17 cellular contexts compared by ENCODE assay signal in genomic region chr3:190531406-190531805, GRCh38. TPM values are rescaled to one million over a fixed set of nuclear protein-coding genes. Genes with fewer than 3 reads are reported as not detected.
A peak's percentile ranks its signal among the peaks of the same experiment; 100 is the strongest.
DNase-seq lines count a peak whose midpoint lies in the region; ATAC-seq and TF ChIP-seq lines count a peak whose summit lies in the region.
"Had no signal": no experiment of that assay in that cellular context is flagged by ENCODE, and none has a peak within 500 bp of the region (broad histone marks: within the 10 kb centered on the region; RNA-seq: fewer than 3 reads in every experiment).

No MANE protein-coding gene starts in this region.

- CTCF ChIA-PET in IMR-90 (lab: Yijun Ruan, JAX) (interaction anchor here (1.2 kb wide), 1 partner anchor 15 kb away, joined by 4 read pairs; no protein-coding TSS in a partner anchor), mammary epithelial cell (lab: Charles Lee; ENCODE audit: low non-redundant PET) (no interaction called here)
- CTCF ChIA-PET in activated CD8-positive, alpha-beta T cell treated with anti-CD3 and anti-CD28 coated beads, Interleukin-2, amount 10 ng/mL, durations not matched to agents 7 days and 5 days (lab: Charles Lee): no interaction called here
- CTCF ChIA-PET in activated CD4-positive, alpha-beta T cell treated with anti-CD3 and anti-CD28 coated beads, Interleukin-2, amount 10 ng/mL, durations not matched to agents 7 days and 5 days (lab: Charles Lee): interaction anchor here (0.9 to 1.2 kb wide), 2 partner anchors 16 to 34 kb away, joined by 3 read pairs; no protein-coding TSS in a partner anchor

- ATAC-seq in IMR-90 (ENCODE audit: low read depth): no peak
- no peak for ATAC-seq in activated CD8-positive, alpha-beta T cell treated with anti-CD3 and anti-CD28 coated beads, Interleukin-2, amount 10 ng/mL, durations not matched to agents 7 days and 5 days

- DNase-seq in IMR-90 (peak; percentile 32), mammary epithelial cell (peak; percentile 73), fibroblast of pulmonary artery (ENCODE audit: low read depth) (peak; percentile 26), mesothelial cell of epicardium (ENCODE audit: low spot score in 2 of 2, unreplicated experiment in 2 of 2) (no peak), mesenteric fat pad (ENCODE audit: low spot score) (no peak)
- DNase-seq in activated CD8-positive, alpha-beta T cell treated with anti-CD3 and anti-CD28 coated beads, Interleukin-2, amount 10 ng/mL, durations not matched to agents 7 days and 5 days: no peak
- DNase-seq in activated CD4-positive, alpha-beta T cell treated with anti-CD3 and anti-CD28 coated beads, Interleukin-2, amount 10 ng/mL, durations not matched to agents 7 days and 5 days: no peak
- DNase-seq: BE2C, EL, GF-D8, NCI-H1417, NCI-H1694 treated with DMSO at 0.1 percent for 48 hours, NCI-H446 treated with DMSO at 0.1 percent for 48 hours, NCI-H526 treated with DMSO at 0.1 percent for 48 hours, OCI-M1, SHP77 had no signal

- H3K27ac Mint-ChIP-seq in mesothelial cell of epicardium: peak overlapping the region; percentile 52
- no peak overlapping the region for H3K27ac Mint-ChIP-seq in activated CD8-positive, alpha-beta T cell treated with anti-CD3 and anti-CD28 coated beads, Interleukin-2, amount 10 ng/mL, durations not matched to agents 7 days and 5 days
- no peak overlapping the region for H3K27ac Mint-ChIP-seq in activated CD4-positive, alpha-beta T cell treated with anti-CD3 and anti-CD28 coated beads, Interleukin-2, amount 10 ng/mL, durations not matched to agents 7 days and 5 days
- H3K27ac Mint-ChIP-seq: IgD-negative memory B cell had no signal

- no peak overlapping the region for H2BK120ac ChIP-seq in IMR-90 (ENCODE audit: low read depth, low read length)

- H3K27me3 ChIP-seq in IMR-90 (ENCODE audit: control insufficient read depth, insufficient read depth, low read length) (no peaks in the 10 kb centered on the region), mammary epithelial cell (ENCODE audit: insufficient read depth, low read length) (no peaks in the 10 kb centered on the region)
- H3K27me3 ChIP-seq: BE2C had no signal

- H3K9me3 Mint-ChIP-seq in mesothelial cell of epicardium: no peaks in the 10 kb centered on the region
- H3K9me3 Mint-ChIP-seq in activated CD8-positive, alpha-beta T cell treated with anti-CD3 and anti-CD28 coated beads, Interleukin-2, amount 10 ng/mL, durations not matched to agents 7 days and 5 days (ENCODE audit: insufficient read depth): peaks cover 2% of the 10 kb centered on the region
- no peaks in the 10 kb centered on the region for H3K9me3 Mint-ChIP-seq in activated CD4-positive, alpha-beta T cell treated with anti-CD3 and anti-CD28 coated beads, Interleukin-2, amount 10 ng/mL, durations not matched to agents 7 days and 5 days
- H3K9me3 Mint-ChIP-seq: IgD-negative memory B cell had no signal

- BruUV-seq in IMR-90 (replicated peaks; lab: Mats Ljungman, UMichigan): no TSS peak
- no TSS peak for BruUV-seq in mammary epithelial cell (replicated peaks; lab: Mats Ljungman, UMichigan)

- no peak overlapping the region for H2BK5ac ChIP-seq in IMR-90 (ENCODE audit: low read depth, low read length, poor library complexity, severe bottlenecking)

- in situ Hi-C loops in IMR-90 (cut with MboI; ENCODE audit: low sequenced_read_pairs) (no loop called here), mammary epithelial cell (cut with MboI; ENCODE audit: low sequenced_read_pairs in 2 of 2) (no loop called here)

- H2BK20ac ChIP-seq in IMR-90 (ENCODE audit: low read depth, low read length): no peak overlapping the region

- H3K79me1 ChIP-seq in IMR-90 (ENCODE audit: low read depth in 1 of 2, low read length in 2 of 2): peaks cover 23 to 39% of the 10 kb centered on the region in 2 experiments

- no peak overlapping the region for H3K14ac ChIP-seq in IMR-90 (replicated peaks; ENCODE audit: low read depth, low read length)

- no peak overlapping the region for H3K56ac ChIP-seq in IMR-90 (ENCODE audit: extremely low read depth, insufficient read depth, low read length)

- no peaks in the 10 kb centered on the region for H3K27me3 Mint-ChIP-seq in mesothelial cell of epicardium (ENCODE audit: low read depth)
- H3K27me3 Mint-ChIP-seq in activated CD8-positive, alpha-beta T cell treated with anti-CD3 and anti-CD28 coated beads, Interleukin-2, amount 10 ng/mL, durations not matched to agents 7 days and 5 days (ENCODE audit: low read depth): no peaks in the 10 kb centered on the region
- no peaks in the 10 kb centered on the region for H3K27me3 Mint-ChIP-seq in activated CD4-positive, alpha-beta T cell treated with anti-CD3 and anti-CD28 coated beads, Interleukin-2, amount 10 ng/mL, durations not matched to agents 7 days and 5 days
- H3K27me3 Mint-ChIP-seq: IgD-negative memory B cell had no signal

- no peaks in the 10 kb centered on the region for H3K36me3 Mint-ChIP-seq in mesothelial cell of epicardium
- peaks cover 17% of the 10 kb centered on the region for H3K36me3 Mint-ChIP-seq in activated CD8-positive, alpha-beta T cell treated with anti-CD3 and anti-CD28 coated beads, Interleukin-2, amount 10 ng/mL, durations not matched to agents 7 days and 5 days (ENCODE audit: low read depth)
- H3K36me3 Mint-ChIP-seq in activated CD4-positive, alpha-beta T cell treated with anti-CD3 and anti-CD28 coated beads, Interleukin-2, amount 10 ng/mL, durations not matched to agents 7 days and 5 days (ENCODE audit: low read depth): peaks cover 9% of the 10 kb centered on the region

- H3K9me3 ChIP-seq in IMR-90 (ENCODE audit: control insufficient read depth, insufficient read depth, low read length) (no peaks in the 10 kb centered on the region), mammary epithelial cell (replicated peaks; ENCODE audit: insufficient read depth, low read length) (no peaks in the 10 kb centered on the region)
- H3K9me3 ChIP-seq: BE2C had no signal

- peaks cover 56% of the 10 kb centered on the region for H3K4me1 Mint-ChIP-seq in mesothelial cell of epicardium
- H3K4me1 Mint-ChIP-seq in activated CD8-positive, alpha-beta T cell treated with anti-CD3 and anti-CD28 coated beads, Interleukin-2, amount 10 ng/mL, durations not matched to agents 7 days and 5 days (ENCODE audit: low read depth): peaks cover 1% of the 10 kb centered on the region
- H3K4me1 Mint-ChIP-seq in activated CD4-positive, alpha-beta T cell treated with anti-CD3 and anti-CD28 coated beads, Interleukin-2, amount 10 ng/mL, durations not matched to agents 7 days and 5 days: no peaks in the 10 kb centered on the region

- WGBS in IMR-90 (ENCODE audit: extremely low coverage in 2 of 2, insufficient read length in 1 of 2), 2 experiments: 29% methylated on average over 1 of the region's 3 CpGs; no CpG with 5 or more reads in 1 of the 2 experiments
- 39% methylated on average over 3 of the region's 3 CpGs for WGBS in mammary epithelial cell (ENCODE audit: low coverage, missing lambda C conversion rate)

- no peak overlapping the region for H2AK5ac ChIP-seq in IMR-90 (ENCODE audit: low read depth, low read length)

- dilution Hi-C loops in IMR-90 (cut with HindIII; ENCODE audit: low sequenced_read_pairs, unreplicated experiment): no loop called here
- dilution Hi-C loops in mammary epithelial cell (cut with HindIII; ENCODE audit: low sequenced_read_pairs): no loop called here

- intact Hi-C loops in IMR-90 (cut with micrococcal nuclease): loop anchor here (5.0 kb wide), 1 partner anchor 166 kb away; no protein-coding TSS in a partner anchor
- intact Hi-C loops in mammary epithelial cell (cut with micrococcal nuclease): loop anchor here (5.0 kb wide), 1 partner anchor 56 kb away; no protein-coding TSS in a partner anchor

- H2AFZ ChIP-seq in IMR-90 (replicated peaks; ENCODE audit: low read length, poor library complexity) (no peak overlapping the region), mammary epithelial cell (ENCODE audit: low read depth, low read length) (no peak overlapping the region)

- 0 out of 2 replicates have a peak overlapping the region, but pooled peaks have one; percentile 3 for H3K23ac ChIP-seq in IMR-90 (ENCODE audit: low read depth, low read length)

- no peak overlapping the region for H2AK9ac ChIP-seq in IMR-90 (replicated peaks; ENCODE audit: low read depth, low read length, poor library complexity)

- H4K20me1 ChIP-seq in IMR-90 (ENCODE audit: insufficient read depth, low read length) (no peaks in the 10 kb centered on the region), mammary epithelial cell (ENCODE audit: insufficient read depth, low read length) (no peaks in the 10 kb centered on the region)

- H3K18ac ChIP-seq in IMR-90 (ENCODE audit: low read depth, low read length): no peak overlapping the region

- TF ChIP-seq RAD21 in IMR-90 (IDR thresholded peaks at IDR 0.05; ENCODE audit: low read length): no peak

- no peak overlapping the region; a peak in 1 of 4 replicates for H4K8ac ChIP-seq in IMR-90 (ENCODE audit: low read depth in 2 of 2, low read length in 2 of 2)

- POLR2A ChIA-PET in IMR-90 (lab: Charles Lee; ENCODE audit: unreplicated experiment): interaction anchor here (0.8 kb wide), 1 partner anchor 10 kb away, joined by 3 read pairs; no protein-coding TSS in a partner anchor
- POLR2A ChIA-PET in activated CD8-positive, alpha-beta T cell treated with anti-CD3 and anti-CD28 coated beads, Interleukin-2, amount 10 ng/mL, durations not matched to agents 7 days and 5 days (lab: Charles Lee): no interaction called here
- POLR2A ChIA-PET in activated CD4-positive, alpha-beta T cell treated with anti-CD3 and anti-CD28 coated beads, Interleukin-2, amount 10 ng/mL, durations not matched to agents 7 days and 5 days (lab: Charles Lee): no interaction called here

- peaks cover 6% of the 10 kb centered on the region for H3K9me1 ChIP-seq in IMR-90 (ENCODE audit: insufficient read depth, low read length)

- peaks cover 15% of the 10 kb centered on the region for H3K4me1 ChIP-seq in IMR-90 (ENCODE audit: control insufficient read depth, insufficient read depth, low read length)
- peaks cover 78% of the 10 kb centered on the region for H3K4me1 ChIP-seq in mammary epithelial cell (ENCODE audit: insufficient read depth, low read length)
- H3K4me1 ChIP-seq: BE2C had no signal

- H3K36me3 ChIP-seq in IMR-90 (ENCODE audit: control insufficient read depth, insufficient read depth, low read length) (no peaks in the 10 kb centered on the region), mammary epithelial cell (ENCODE audit: insufficient read depth, low read length) (peaks cover 15% of the 10 kb centered on the region)
- H3K36me3 ChIP-seq: BE2C had no signal

- no peak for TF ChIP-seq POLR2A in IMR-90 (IDR thresholded peaks at IDR 0.05; ENCODE audit: low read depth, low read length)

- no peak overlapping the region for H3K4me3 ChIP-seq in IMR-90 (ENCODE audit: insufficient read depth, low read depth, low read length)
- no peak overlapping the region for H3K4me3 ChIP-seq in mammary epithelial cell (replicated peaks in 1 of 3; ENCODE audit: insufficient read depth in 1 of 3, low read depth in 2 of 3, low read length in 3 of 3)
- H3K4me3 ChIP-seq in fibroblast of pulmonary artery (replicated peaks; ENCODE audit: low read depth, low read length): no peak overlapping the region

- H4K5ac ChIP-seq in IMR-90 (ENCODE audit: low read depth, low read length): no peak overlapping the region

- H3K27ac ChIP-seq in IMR-90 (ENCODE audit: insufficient read depth, low read length) (no peak overlapping the region), mammary epithelial cell (ENCODE audit: insufficient read depth, low read depth, low read length) (peak overlapping the region; percentile 45)

- peaks cover 77% of the 10 kb centered on the region for H3K79me2 ChIP-seq in mammary epithelial cell (ENCODE audit: insufficient read depth, low read length)

- H2BK15ac ChIP-seq in IMR-90 (ENCODE audit: low read depth, low read length): no peak overlapping the region

- H3K4me2 ChIP-seq in IMR-90 (ENCODE audit: low read depth, low read length) (no peak overlapping the region), mammary epithelial cell (ENCODE audit: insufficient read depth, low read depth, low read length) (peak overlapping the region; percentile 25)

- no peak overlapping the region for H3K4ac ChIP-seq in IMR-90 (ENCODE audit: low read depth, low read length)

- no peak overlapping the region for H3K9ac ChIP-seq in IMR-90 (ENCODE audit: low read depth, low read length)
- H3K9ac ChIP-seq in mammary epithelial cell (ENCODE audit: insufficient read depth, low read length): no peak overlapping the region

- H3K4me3 Mint-ChIP-seq in mesothelial cell of epicardium: no peak overlapping the region
- H3K4me3 Mint-ChIP-seq in activated CD8-positive, alpha-beta T cell treated with anti-CD3 and anti-CD28 coated beads, Interleukin-2, amount 10 ng/mL, durations not matched to agents 7 days and 5 days: no peak overlapping the region
- no peak overlapping the region for H3K4me3 Mint-ChIP-seq in activated CD4-positive, alpha-beta T cell treated with anti-CD3 and anti-CD28 coated beads, Interleukin-2, amount 10 ng/mL, durations not matched to agents 7 days and 5 days
- H3K4me3 Mint-ChIP-seq: IgD-negative memory B cell had no signal

- no peak overlapping the region for H4K91ac ChIP-seq in IMR-90 (ENCODE audit: insufficient read depth, low read depth, low read length)

- TF ChIP-seq CTCF in IMR-90 (conservative IDR thresholded peaks at IDR 0.05; ENCODE audit: low read depth, low read length) (no peak), mammary epithelial cell (conservative IDR thresholded peaks at IDR 0.05 in 1 of 2, IDR thresholded peaks at IDR 0.05 in 1 of 2; ENCODE audit: extremely low read depth in 1 of 2, insufficient read depth in 1 of 2, low read depth in 1 of 2, low read length in 2 of 2) (no peak), fibroblast of pulmonary artery (IDR thresholded peaks at IDR 0.05; ENCODE audit: low read length, missing control alignments) (no peak), mesothelial cell of epicardium (IDR thresholded peaks at IDR 0.05; ENCODE audit: unreplicated experiment) (no peak)

RNA-seq across cellular contexts. Expression of gene IL1RAP, which starts 17.5 kb away (rescaled TPM):
- total RNA-seq in IMR-90 (2012; rRNA removed) (9.4 and 11.3 TPM in 2 replicates), mammary epithelial cell (100 to 1,000 TPM in 1 of 2 donors, 10 to 100 TPM in 1; 94.2 to 111 TPM), mesothelial cell of epicardium (13.9 to 15.5 TPM (median 15.0 TPM) in 3 replicates), mesenteric fat pad (21.5 TPM)
- polyA plus RNA-seq in IMR-90 (2012; rRNA removed) (7.4 and 8.3 TPM in 2 replicates), mammary epithelial cell (90.3 TPM)
- 1.3 and 2.2 TPM in 2 replicates for polyA plus RNA-seq in IMR-90 (2012; cell fraction: cytosol; rRNA removed)
- polyA plus RNA-seq in IMR-90 (2012; cell fraction: nucleus; rRNA removed; ENCODE audit: low replicate concordance): 1.3 and 4.4 TPM in 2 replicates
- 188 TPM for polyA minus RNA-seq in mammary epithelial cell
- total RNA-seq in activated CD8-positive, alpha-beta T cell treated with anti-CD3 and anti-CD28 coated beads, Interleukin-2, amount 10 ng/mL, durations not matched to agents 7 days and 5 days: 10 to 100 TPM; 10.3 to 11.6 TPM
- 1 to 10 TPM; 7.2 to 8.2 TPM for total RNA-seq in activated CD4-positive, alpha-beta T cell treated with anti-CD3 and anti-CD28 coated beads, Interleukin-2, amount 10 ng/mL, durations not matched to agents 7 days and 5 days

Comparison
In these comparisons a context has a peak if more than half of its experiments do, and no peak if none do; other contexts are left out.
1. DNase-seq: peak in IMR-90 (single experiment), mammary epithelial cell (single experiment) and fibroblast of pulmonary artery (single experiment); none in mesothelial cell of epicardium (0 of 2), mesenteric fat pad (single experiment), activated CD8-positive, alpha-beta T cell treated with anti-CD3 and anti-CD28 coated beads, Interleukin-2, amount 10 ng/mL, durations not matched to agents 7 days and 5 days (single experiment) and activated CD4-positive, alpha-beta T cell treated with anti-CD3 and anti-CD28 coated beads, Interleukin-2, amount 10 ng/mL, durations not matched to agents 7 days and 5 days (single experiment).
2. CTCF ChIA-PET loops: an anchor here in IMR-90 (1.2 kb wide) and activated CD4-positive, alpha-beta T cell treated with anti-CD3 and anti-CD28 coated beads, Interleukin-2, amount 10 ng/mL, durations not matched to agents 7 days and 5 days (0.9 to 1.2 kb wide); none called in mammary epithelial cell and activated CD8-positive, alpha-beta T cell treated with anti-CD3 and anti-CD28 coated beads, Interleukin-2, amount 10 ng/mL, durations not matched to agents 7 days and 5 days.